In genomic region chr17:10073905-10074304, GRCh38 we compare ENCODE assay signal across 20 cellular contexts.
"Had no signal": no experiment of that assay in that cellular context is flagged by ENCODE, and none has a peak within 500 bp of the region (broad histone marks: within the 10 kb centered on the region; RNA-seq: fewer than 3 reads in every experiment).

No MANE protein-coding gene starts in this region.

- H3K4me1 ChIP-seq: breast epithelium, prostate gland had no signal

- H3K9me3 ChIP-seq: esophagus squamous epithelium, ovary, prostate gland had no signal

- DNase-seq: activated CD4-positive, alpha-beta T cell treated with anti-CD3 and anti-CD28 coated beads for 4 hours; activated CD4-positive, alpha-beta T cell treated with anti-CD3 and anti-CD28 coated beads, Interleukin-2, amount 50 U/mL, for 4 hours; activated naive CD4-positive, alpha-beta T cell; activated T-cell treated with anti-CD3 and anti-CD28 coated beads for 4 hours; activated T-cell treated with anti-CD3 and anti-CD28 coated beads, Interleukin-2, amount 50 U/mL, for 72 hours; dermis blood vessel endothelial cell; effector CD4-positive, alpha-beta T cell; esophagus squamous epithelium; foreskin melanocyte; left cardiac atrium; nephron progenitor cell; spleen; stimulated activated naive CD4-positive, alpha-beta T cell had no signal

- H3K36me3 ChIP-seq: breast epithelium, esophagus squamous epithelium, ovary, prostate gland, spleen, tibial nerve had no signal

- H3K4me3 ChIP-seq: breast epithelium, esophagus squamous epithelium, ovary, prostate gland, spleen, tibial nerve had no signal

- H3K4me1 Mint-ChIP-seq: memory B cell had no signal

- H3K27me3 ChIP-seq: breast epithelium, esophagus squamous epithelium, ovary, spleen, tibial nerve had no signal

- H3K36me3 Mint-ChIP-seq: memory B cell had no signal

- H3K4me3 Mint-ChIP-seq: activated T-cell treated with anti-CD3 and anti-CD28 coated beads, Interleukin-2, amount 50 U/mL, for 72 hours; memory B cell; nephron progenitor cell had no signal

- H3K27ac ChIP-seq: ovary, prostate gland, spleen, tibial nerve, VCaP had no signal

- H3K27ac Mint-ChIP-seq: activated naive CD4-positive, alpha-beta T cell treated with anti-CD3 and anti-CD28 coated beads, Interleukin-2, amount 50 U/mL, for 72 hours; activated T-cell treated with anti-CD3 and anti-CD28 coated beads, Interleukin-2, amount 50 U/mL, for 72 hours; memory B cell; nephron progenitor cell had no signal

- ATAC-seq: activated naive CD4-positive, alpha-beta T cell treated with anti-CD3 and anti-CD28 coated beads, Interleukin-2, amount 50 U/mL, for 72 hours; activated T-cell treated with anti-CD3 and anti-CD28 coated beads, Interleukin-2, amount 50 U/mL, for 72 hours had no signal
